ENCODE assay signal across 2 cellular contexts in the genomic region with DNA sequence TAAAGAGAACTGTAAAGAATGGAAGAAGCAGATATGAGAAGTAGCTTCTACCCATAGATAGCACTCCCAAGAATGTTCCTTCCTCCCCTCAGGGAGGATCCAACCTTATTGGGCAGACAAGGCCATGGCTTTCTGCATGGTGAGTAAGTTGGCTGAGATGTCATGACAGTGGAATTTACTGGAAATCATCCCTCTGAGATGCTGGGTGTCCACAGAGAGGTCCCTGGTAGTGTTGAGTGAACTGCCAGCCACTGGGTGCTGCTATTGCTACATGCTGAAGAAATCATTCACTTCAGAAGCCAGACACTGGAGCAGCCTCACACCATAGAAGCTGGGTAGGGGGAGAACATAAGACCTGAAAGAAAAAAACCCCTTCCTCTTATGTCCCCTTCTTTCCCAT.
A peak's percentile ranks its signal among the peaks of the same experiment; 100 is the strongest.
TF ChIP-seq lines count a peak whose summit lies in the region.

No MANE protein-coding gene starts in this region.

TF ChIP-seq in IMR-90, 13 proteins besides CTCF, POLR2A, EP300 and RAD21:
- TF ChIP-seq SMC3 (IDR thresholded peaks at IDR 0.05; ENCODE audit: low read depth, low read length) (no peak), BHLHE40 (IDR thresholded peaks at IDR 0.05; ENCODE audit: low read depth, low read length) (no peak), FOS (IDR thresholded peaks at IDR 0.05; ENCODE audit: low read depth, low read length) (no peak), MAFK (IDR thresholded peaks at IDR 0.05; ENCODE audit: low read depth, low read length) (no peak), CHD1 (IDR thresholded peaks at IDR 0.05; ENCODE audit: low read depth, low read length) (no peak), MAZ (IDR thresholded peaks at IDR 0.05; ENCODE audit: borderline replicate concordance, low read depth, low read length) (no peak), MXI1 (IDR thresholded peaks at IDR 0.05; ENCODE audit: borderline replicate concordance, low read depth, low read length) (no peak), RFX5 (IDR thresholded peaks at IDR 0.05; ENCODE audit: low read depth, low read length) (no peak), NFE2L2 (IDR thresholded peaks at IDR 0.05; ENCODE audit: low read depth, low read length) (no peak)
- TF ChIP-seq, protein P1, sequence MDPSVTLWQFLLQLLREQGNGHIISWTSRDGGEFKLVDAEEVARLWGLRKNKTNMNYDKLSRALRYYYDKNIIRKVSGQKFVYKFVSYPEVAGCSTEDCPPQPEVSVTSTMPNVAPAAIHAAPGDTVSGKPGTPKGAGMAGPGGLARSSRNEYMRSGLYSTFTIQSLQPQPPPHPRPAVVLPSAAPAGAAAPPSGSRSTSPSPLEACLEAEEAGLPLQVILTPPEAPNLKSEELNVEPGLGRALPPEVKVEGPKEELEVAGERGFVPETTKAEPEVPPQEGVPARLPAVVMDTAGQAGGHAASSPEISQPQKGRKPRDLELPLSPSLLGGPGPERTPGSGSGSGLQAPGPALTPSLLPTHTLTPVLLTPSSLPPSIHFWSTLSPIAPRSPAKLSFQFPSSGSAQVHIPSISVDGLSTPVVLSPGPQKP (IDR thresholded peaks at IDR 0.05; ENCODE audit: borderline replicate concordance, low read depth, low read length), result no peak
- TF ChIP-seq, protein P2, sequence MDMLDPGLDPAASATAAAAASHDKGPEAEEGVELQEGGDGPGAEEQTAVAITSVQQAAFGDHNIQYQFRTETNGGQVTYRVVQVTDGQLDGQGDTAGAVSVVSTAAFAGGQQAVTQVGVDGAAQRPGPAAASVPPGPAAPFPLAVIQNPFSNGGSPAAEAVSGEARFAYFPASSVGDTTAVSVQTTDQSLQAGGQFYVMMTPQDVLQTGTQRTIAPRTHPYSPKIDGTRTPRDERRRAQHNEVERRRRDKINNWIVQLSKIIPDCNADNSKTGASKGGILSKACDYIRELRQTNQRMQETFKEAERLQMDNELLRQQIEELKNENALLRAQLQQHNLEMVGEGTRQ (IDR thresholded peaks at IDR 0.05; ENCODE audit: low read depth, low read length), result no peak

TF ChIP-seq in HepG2, 621 proteins besides CTCF, POLR2A, EP300 and RAD21:
- no peak for TF ChIP-seq ZNF251 (CRISPR knock-in tag; IDR thresholded peaks at IDR 0.05)
- TF ChIP-seq STAG1 (CRISPR knock-in tag; IDR thresholded peaks at IDR 0.05), result peak; percentile 66
